Comparison of ENCODE assay signal across 2 cellular contexts in the genomic region with DNA sequence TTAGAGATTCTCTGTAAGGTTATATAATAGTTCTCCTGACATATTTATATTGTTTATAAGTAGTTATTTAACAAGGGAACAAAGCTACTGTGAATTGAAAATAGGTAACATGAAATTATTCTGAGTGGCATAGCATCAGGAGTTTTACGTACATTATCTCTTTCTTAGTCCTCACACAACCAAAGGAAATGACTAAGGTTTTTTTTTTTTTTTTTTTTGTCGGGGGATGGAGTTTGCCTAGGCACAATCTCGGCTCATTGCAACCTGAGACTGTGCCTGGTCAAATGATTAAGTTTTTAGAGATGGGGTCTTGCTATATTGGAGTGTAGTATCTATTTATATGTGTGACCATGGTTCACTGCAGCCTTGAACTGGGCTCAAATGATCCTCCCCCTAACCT.
TF ChIP-seq lines count a peak whose summit lies in the region.

No MANE protein-coding gene starts in this region.

TF ChIP-seq in GM23338, 12 proteins besides CTCF, POLR2A, EP300 and RAD21 (continues in another document):
- TF ChIP-seq JUNB (IDR thresholded peaks at IDR 0.05; ENCODE audit: unreplicated experiment) (no peak), ZNF114 (CRISPR knock-in tag; IDR thresholded peaks at IDR 0.05) (no peak), CREB1 (CRISPR knock-in tag; IDR thresholded peaks at IDR 0.05; ENCODE audit: low read depth) (no peak), EZH2 (IDR thresholded peaks at IDR 0.05; ENCODE audit: low read depth, unreplicated experiment) (no peak), STAT1 (IDR thresholded peaks at IDR 0.05; ENCODE audit: unreplicated experiment) (no peak), EZH2phosphoT487 (IDR thresholded peaks at IDR 0.05; ENCODE audit: unreplicated experiment) (no peak), ZNF331 (CRISPR knock-in tag; IDR thresholded peaks at IDR 0.05; ENCODE audit: low read depth) (no peak)
- TF ChIP-seq, protein P1, sequence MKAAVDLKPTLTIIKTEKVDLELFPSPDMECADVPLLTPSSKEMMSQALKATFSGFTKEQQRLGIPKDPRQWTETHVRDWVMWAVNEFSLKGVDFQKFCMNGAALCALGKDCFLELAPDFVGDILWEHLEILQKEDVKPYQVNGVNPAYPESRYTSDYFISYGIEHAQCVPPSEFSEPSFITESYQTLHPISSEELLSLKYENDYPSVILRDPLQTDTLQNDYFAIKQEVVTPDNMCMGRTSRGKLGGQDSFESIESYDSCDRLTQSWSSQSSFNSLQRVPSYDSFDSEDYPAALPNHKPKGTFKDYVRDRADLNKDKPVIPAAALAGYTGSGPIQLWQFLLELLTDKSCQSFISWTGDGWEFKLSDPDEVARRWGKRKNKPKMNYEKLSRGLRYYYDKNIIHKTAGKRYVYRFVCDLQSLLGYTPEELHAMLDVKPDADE (IDR thresholded peaks at IDR 0.05): no peak
- TF ChIP-seq, protein P2, sequence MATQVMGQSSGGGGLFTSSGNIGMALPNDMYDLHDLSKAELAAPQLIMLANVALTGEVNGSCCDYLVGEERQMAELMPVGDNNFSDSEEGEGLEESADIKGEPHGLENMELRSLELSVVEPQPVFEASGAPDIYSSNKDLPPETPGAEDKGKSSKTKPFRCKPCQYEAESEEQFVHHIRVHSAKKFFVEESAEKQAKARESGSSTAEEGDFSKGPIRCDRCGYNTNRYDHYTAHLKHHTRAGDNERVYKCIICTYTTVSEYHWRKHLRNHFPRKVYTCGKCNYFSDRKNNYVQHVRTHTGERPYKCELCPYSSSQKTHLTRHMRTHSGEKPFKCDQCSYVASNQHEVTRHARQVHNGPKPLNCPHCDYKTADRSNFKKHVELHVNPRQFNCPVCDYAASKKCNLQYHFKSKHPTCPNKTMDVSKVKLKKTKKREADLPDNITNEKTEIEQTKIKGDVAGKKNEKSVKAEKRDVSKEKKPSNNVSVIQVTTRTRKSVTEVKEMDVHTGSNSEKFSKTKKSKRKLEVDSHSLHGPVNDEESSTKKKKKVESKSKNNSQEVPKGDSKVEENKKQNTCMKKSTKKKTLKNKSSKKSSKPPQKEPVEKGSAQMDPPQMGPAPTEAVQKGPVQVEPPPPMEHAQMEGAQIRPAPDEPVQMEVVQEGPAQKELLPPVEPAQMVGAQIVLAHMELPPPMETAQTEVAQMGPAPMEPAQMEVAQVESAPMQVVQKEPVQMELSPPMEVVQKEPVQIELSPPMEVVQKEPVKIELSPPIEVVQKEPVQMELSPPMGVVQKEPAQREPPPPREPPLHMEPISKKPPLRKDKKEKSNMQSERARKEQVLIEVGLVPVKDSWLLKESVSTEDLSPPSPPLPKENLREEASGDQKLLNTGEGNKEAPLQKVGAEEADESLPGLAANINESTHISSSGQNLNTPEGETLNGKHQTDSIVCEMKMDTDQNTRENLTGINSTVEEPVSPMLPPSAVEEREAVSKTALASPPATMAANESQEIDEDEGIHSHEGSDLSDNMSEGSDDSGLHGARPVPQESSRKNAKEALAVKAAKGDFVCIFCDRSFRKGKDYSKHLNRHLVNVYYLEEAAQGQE (IDR thresholded peaks at IDR 0.05; ENCODE audit: unreplicated experiment): no peak
- TF ChIP-seq, protein P3, sequence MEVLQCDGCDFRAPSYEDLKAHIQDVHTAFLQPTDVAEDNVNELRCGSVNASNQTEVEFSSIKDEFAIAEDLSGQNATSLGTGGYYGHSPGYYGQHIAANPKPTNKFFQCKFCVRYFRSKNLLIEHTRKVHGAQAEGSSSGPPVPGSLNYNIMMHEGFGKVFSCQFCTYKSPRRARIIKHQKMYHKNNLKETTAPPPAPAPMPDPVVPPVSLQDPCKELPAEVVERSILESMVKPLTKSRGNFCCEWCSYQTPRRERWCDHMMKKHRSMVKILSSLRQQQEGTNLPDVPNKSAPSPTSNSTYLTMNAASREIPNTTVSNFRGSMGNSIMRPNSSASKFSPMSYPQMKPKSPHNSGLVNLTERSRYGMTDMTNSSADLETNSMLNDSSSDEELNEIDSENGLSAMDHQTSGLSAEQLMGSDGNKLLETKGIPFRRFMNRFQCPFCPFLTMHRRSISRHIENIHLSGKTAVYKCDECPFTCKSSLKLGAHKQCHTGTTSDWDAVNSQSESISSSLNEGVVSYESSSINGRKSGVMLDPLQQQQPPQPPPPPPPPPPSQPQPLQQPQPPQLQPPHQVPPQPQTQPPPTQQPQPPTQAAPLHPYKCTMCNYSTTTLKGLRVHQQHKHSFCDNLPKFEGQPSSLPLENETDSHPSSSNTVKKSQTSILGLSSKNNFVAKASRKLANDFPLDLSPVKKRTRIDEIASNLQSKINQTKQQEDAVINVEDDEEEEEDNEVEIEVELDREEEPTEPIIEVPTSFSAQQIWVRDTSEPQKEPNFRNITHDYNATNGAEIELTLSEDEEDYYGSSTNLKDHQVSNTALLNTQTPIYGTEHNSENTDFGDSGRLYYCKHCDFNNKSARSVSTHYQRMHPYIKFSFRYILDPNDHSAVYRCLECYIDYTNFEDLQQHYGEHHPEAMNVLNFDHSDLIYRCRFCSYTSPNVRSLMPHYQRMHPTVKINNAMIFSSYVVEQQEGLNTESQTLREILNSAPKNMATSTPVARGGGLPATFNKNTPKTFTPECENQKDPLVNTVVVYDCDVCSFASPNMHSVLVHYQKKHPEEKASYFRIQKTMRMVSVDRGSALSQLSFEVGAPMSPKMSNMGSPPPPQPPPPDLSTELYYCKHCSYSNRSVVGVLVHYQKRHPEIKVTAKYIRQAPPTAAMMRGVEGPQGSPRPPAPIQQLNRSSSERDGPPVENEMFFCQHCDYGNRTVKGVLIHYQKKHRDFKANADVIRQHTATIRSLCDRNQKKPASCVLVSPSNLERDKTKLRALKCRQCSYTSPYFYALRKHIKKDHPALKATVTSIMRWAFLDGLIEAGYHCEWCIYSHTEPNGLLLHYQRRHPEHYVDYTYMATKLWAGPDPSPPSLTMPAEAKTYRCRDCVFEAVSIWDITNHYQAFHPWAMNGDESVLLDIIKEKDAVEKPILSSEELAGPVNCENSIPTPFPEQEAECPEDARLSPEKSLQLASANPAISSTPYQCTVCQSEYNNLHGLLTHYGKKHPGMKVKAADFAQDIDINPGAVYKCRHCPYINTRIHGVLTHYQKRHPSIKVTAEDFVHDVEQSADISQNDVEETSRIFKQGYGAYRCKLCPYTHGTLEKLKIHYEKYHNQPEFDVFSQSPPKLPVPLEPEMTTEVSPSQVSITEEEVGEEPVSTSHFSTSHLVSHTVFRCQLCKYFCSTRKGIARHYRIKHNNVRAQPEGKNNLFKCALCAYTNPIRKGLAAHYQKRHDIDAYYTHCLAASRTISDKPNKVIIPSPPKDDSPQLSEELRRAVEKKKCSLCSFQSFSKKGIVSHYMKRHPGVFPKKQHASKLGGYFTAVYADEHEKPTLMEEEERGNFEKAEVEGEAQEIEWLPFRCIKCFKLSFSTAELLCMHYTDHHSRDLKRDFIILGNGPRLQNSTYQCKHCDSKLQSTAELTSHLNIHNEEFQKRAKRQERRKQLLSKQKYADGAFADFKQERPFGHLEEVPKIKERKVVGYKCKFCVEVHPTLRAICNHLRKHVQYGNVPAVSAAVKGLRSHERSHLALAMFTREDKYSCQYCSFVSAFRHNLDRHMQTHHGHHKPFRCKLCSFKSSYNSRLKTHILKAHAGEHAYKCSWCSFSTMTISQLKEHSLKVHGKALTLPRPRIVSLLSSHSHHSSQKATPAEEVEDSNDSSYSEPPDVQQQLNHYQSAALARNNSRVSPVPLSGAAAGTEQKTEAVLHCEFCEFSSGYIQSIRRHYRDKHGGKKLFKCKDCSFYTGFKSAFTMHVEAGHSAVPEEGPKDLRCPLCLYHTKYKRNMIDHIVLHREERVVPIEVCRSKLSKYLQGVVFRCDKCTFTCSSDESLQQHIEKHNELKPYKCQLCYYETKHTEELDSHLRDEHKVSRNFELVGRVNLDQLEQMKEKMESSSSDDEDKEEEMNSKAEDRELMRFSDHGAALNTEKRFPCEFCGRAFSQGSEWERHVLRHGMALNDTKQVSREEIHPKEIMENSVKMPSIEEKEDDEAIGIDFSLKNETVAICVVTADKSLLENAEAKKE (CRISPR knock-in tag; IDR thresholded peaks at IDR 0.05): no peak

TF ChIP-seq in HepG2, 621 proteins besides CTCF, POLR2A, EP300 and RAD21:
- no peak for TF ChIP-seq SOX13 (IDR thresholded peaks at IDR 0.05)
- TF ChIP-seq SOX13 (CRISPR knock-in tag; conservative IDR thresholded peaks at IDR 0.05 in 1 of 2, IDR thresholded peaks at IDR 0.05 in 1 of 2): no peak
- no peak for TF ChIP-seq TMF1 (CRISPR knock-in tag; IDR thresholded peaks at IDR 0.05; ENCODE audit: low read depth)
- TF ChIP-seq HDAC6 (IDR thresholded peaks at IDR 0.05; ENCODE audit: low read depth, low read length): no peak
- TF ChIP-seq, protein P4, sequence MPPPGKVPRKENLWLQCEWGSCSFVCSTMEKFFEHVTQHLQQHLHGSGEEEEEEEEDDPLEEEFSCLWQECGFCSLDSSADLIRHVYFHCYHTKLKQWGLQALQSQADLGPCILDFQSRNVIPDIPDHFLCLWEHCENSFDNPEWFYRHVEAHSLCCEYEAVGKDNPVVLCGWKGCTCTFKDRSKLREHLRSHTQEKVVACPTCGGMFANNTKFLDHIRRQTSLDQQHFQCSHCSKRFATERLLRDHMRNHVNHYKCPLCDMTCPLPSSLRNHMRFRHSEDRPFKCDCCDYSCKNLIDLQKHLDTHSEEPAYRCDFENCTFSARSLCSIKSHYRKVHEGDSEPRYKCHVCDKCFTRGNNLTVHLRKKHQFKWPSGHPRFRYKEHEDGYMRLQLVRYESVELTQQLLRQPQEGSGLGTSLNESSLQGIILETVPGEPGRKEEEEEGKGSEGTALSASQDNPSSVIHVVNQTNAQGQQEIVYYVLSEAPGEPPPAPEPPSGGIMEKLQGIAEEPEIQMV (CRISPR knock-in tag; IDR thresholded peaks at IDR 0.05; ENCODE audit: low read depth): no peak
- TF ChIP-seq, protein P5, sequence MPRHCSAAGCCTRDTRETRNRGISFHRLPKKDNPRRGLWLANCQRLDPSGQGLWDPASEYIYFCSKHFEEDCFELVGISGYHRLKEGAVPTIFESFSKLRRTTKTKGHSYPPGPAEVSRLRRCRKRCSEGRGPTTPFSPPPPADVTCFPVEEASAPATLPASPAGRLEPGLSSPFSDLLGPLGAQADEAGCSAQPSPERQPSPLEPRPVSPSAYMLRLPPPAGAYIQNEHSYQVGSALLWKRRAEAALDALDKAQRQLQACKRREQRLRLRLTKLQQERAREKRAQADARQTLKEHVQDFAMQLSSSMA (CRISPR knock-in tag; IDR thresholded peaks at IDR 0.05): no peak
